ENCODE assay signal across 7 cellular contexts in the genomic region with DNA sequence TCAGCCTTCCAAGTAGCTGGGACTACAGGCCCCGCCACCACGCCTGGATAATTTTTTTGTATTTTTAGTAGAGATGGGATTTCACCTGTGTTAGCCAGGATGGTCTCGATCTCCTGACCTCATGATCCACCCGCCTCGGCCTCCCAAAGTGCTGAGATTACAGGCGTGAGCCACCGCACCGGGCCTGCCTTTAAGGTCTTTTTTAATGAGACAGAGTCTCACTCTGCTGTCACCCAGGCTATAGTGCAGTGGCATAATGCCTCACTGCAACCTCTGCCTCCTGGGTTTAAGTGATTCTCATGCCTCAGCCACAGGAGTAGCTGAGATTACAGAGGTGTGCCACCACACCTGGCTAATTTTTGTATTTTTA. TPM values are rescaled to one million over a fixed set of nuclear protein-coding genes. Genes with fewer than 3 reads are reported as not detected.
DNase-seq lines count a peak whose midpoint lies in the region; ATAC-seq, FAIRE-seq and TF ChIP-seq lines count a peak whose summit lies in the region.
"Not testable (repeated sequence)": the region's sequence is repeated elsewhere in the genome, so short reads cannot be mapped to it uniquely, and the experiment has no call there.

No MANE protein-coding gene starts in this region.

- not testable (repeated sequence) for H3K9me3 Mint-ChIP-seq in Calu3 (ENCODE audit: low read depth, unreplicated experiment); activated CD4-positive, alpha-beta T cell treated with anti-CD3 and anti-CD28 coated beads, Interleukin-2, amount 10 ng/mL, durations not matched to agents 24 days and 14 days; astrocyte (ENCODE audit: unreplicated experiment); immature natural killer cell; natural killer cell; stimulated activated effector memory CD8-positive, alpha-beta T cell treated with anti-CD3 and anti-CD28 coated beads, Interleukin-12 subunit alpha, Interleukin-12 subunit beta, amount 100 ng/mL, for 72 hours

- H3K36me3 ChIP-seq in Karpas-422 (ENCODE audit: insufficient read depth, low read length) (peaks cover 30% of the 10 kb centered on the region), astrocyte (ENCODE audit: insufficient read depth, low read length) (peaks cover 15% of the 10 kb centered on the region)

- ATAC-seq in natural killer cell; stimulated activated effector memory CD8-positive, alpha-beta T cell treated with anti-CD3 and anti-CD28 coated beads, Interleukin-12 subunit alpha, Interleukin-12 subunit beta, amount 100 ng/mL, for 72 hours: not testable (repeated sequence)

- intact Hi-C loops in Calu3 (cut with micrococcal nuclease; ENCODE audit: unreplicated experiment); activated CD4-positive, alpha-beta T cell treated with anti-CD3 and anti-CD28 coated beads, Interleukin-2, amount 10 ng/mL, durations not matched to agents 24 days and 14 days (cut with micrococcal nuclease): not testable (repeated sequence)
- intact Hi-C loops in natural killer cell (cut with micrococcal nuclease), result loop anchor here (10.0 kb wide), 2 partner anchors 66 to 126 kb away; no protein-coding TSS in a partner anchor

- FAIRE-seq in astrocyte (lab: Jason Lieb, UNC), result not testable (repeated sequence)

- H3K9me3 ChIP-seq in Karpas-422 (ENCODE audit: low read length); astrocyte (ENCODE audit: insufficient read depth, low read depth, low read length): not testable (repeated sequence)

- H3K36me3 Mint-ChIP-seq in Calu3 (ENCODE audit: insufficient read depth, unreplicated experiment) (peaks cover 19% of the 10 kb centered on the region), astrocyte (ENCODE audit: low read depth, unreplicated experiment) (peaks cover 12% of the 10 kb centered on the region), immature natural killer cell (peaks cover 0 to 15% (median 3%) of the 10 kb centered on the region in 3 donors)
- H3K36me3 Mint-ChIP-seq in activated CD4-positive, alpha-beta T cell treated with anti-CD3 and anti-CD28 coated beads, Interleukin-2, amount 10 ng/mL, durations not matched to agents 24 days and 14 days (ENCODE audit: low read depth), result peaks cover 45% of the 10 kb centered on the region
- H3K36me3 Mint-ChIP-seq in natural killer cell, result not testable (repeated sequence)
- H3K36me3 Mint-ChIP-seq in stimulated activated effector memory CD8-positive, alpha-beta T cell treated with anti-CD3 and anti-CD28 coated beads, Interleukin-12 subunit alpha, Interleukin-12 subunit beta, amount 100 ng/mL, for 72 hours, result peaks cover 100% of the 10 kb centered on the region

- not testable (repeated sequence) for H2AFZ ChIP-seq in Karpas-422 (ENCODE audit: low read length); astrocyte (ENCODE audit: low read depth, low read length)

- not testable (repeated sequence) for TF ChIP-seq CTCF in Calu3 (IDR thresholded peaks at IDR 0.05; ENCODE audit: unreplicated experiment); astrocyte (IDR thresholded peaks at IDR 0.05; ENCODE audit: insufficient read depth, low read depth, low read length); natural killer cell (IDR thresholded peaks at IDR 0.05)

- DNase-seq in Calu3; Karpas-422; activated CD4-positive, alpha-beta T cell treated with anti-CD3 and anti-CD28 coated beads, Interleukin-2, amount 10 ng/mL, durations not matched to agents 24 days and 14 days; astrocyte (ENCODE audit: low read depth); immature natural killer cell; natural killer cell; stimulated activated effector memory CD8-positive, alpha-beta T cell treated with anti-CD3 and anti-CD28 coated beads, Interleukin-12 subunit alpha, Interleukin-12 subunit beta, amount 100 ng/mL, for 72 hours (ENCODE audit: low spot score in 2 of 2): not testable (repeated sequence)

- not testable (repeated sequence) for H3K27me3 ChIP-seq in Karpas-422 (ENCODE audit: low read length); astrocyte (ENCODE audit: insufficient read depth, low read length)

- BruUV-seq in Calu3 (replicated peaks; lab: Mats Ljungman, UMichigan), result not testable (repeated sequence)

- not testable (repeated sequence) for H3K27me3 Mint-ChIP-seq in Calu3 (ENCODE audit: unreplicated experiment); activated CD4-positive, alpha-beta T cell treated with anti-CD3 and anti-CD28 coated beads, Interleukin-2, amount 10 ng/mL, durations not matched to agents 24 days and 14 days; astrocyte (ENCODE audit: low read depth, unreplicated experiment); immature natural killer cell (ENCODE audit: low read depth in 3 of 3); natural killer cell (ENCODE audit: low read depth in 2 of 2)

- H3K27ac Mint-ChIP-seq in Calu3 (ENCODE audit: unreplicated experiment), result peak overlapping the region; percentile 54
- H3K27ac Mint-ChIP-seq in activated CD4-positive, alpha-beta T cell treated with anti-CD3 and anti-CD28 coated beads, Interleukin-2, amount 10 ng/mL, durations not matched to agents 24 days and 14 days, result peak overlapping the region; percentile 25
- H3K27ac Mint-ChIP-seq in astrocyte (ENCODE audit: unreplicated experiment), result not testable (repeated sequence)
- H3K27ac Mint-ChIP-seq in immature natural killer cell, result peak overlapping the region in 4 of 6 donors; percentile 17 to 76 (median 58)
- peak overlapping the region; percentile 21 to 72 for H3K27ac Mint-ChIP-seq in natural killer cell
- peak overlapping the region; percentile 83 for H3K27ac Mint-ChIP-seq in stimulated activated effector memory CD8-positive, alpha-beta T cell treated with anti-CD3 and anti-CD28 coated beads, Interleukin-12 subunit alpha, Interleukin-12 subunit beta, amount 100 ng/mL, for 72 hours

- H3K4me1 Mint-ChIP-seq in Calu3 (ENCODE audit: low read depth, unreplicated experiment), result peaks cover 16% of the 10 kb centered on the region
- peaks cover 36% of the 10 kb centered on the region for H3K4me1 Mint-ChIP-seq in activated CD4-positive, alpha-beta T cell treated with anti-CD3 and anti-CD28 coated beads, Interleukin-2, amount 10 ng/mL, durations not matched to agents 24 days and 14 days
- peaks cover 21% of the 10 kb centered on the region for H3K4me1 Mint-ChIP-seq in astrocyte (ENCODE audit: low read depth, unreplicated experiment)
- H3K4me1 Mint-ChIP-seq in immature natural killer cell, result peaks cover 44 to 52% of the 10 kb centered on the region in 2 donors
- H3K4me1 Mint-ChIP-seq in natural killer cell, result peaks cover 42 to 47% of the 10 kb centered on the region in 2 donors
- peaks cover 40% of the 10 kb centered on the region for H3K4me1 Mint-ChIP-seq in stimulated activated effector memory CD8-positive, alpha-beta T cell treated with anti-CD3 and anti-CD28 coated beads, Interleukin-12 subunit alpha, Interleukin-12 subunit beta, amount 100 ng/mL, for 72 hours

- not testable (repeated sequence) for H3K4me3 ChIP-seq in Karpas-422 (ENCODE audit: low read length); astrocyte (ENCODE audit: insufficient read depth, low read depth, low read length)

- H3K4me2 ChIP-seq in Karpas-422 (ENCODE audit: low read depth, low read length, poor library complexity, severe bottlenecking) (peak overlapping the region; percentile 16), astrocyte (ENCODE audit: low read length) (peak overlapping the region; percentile 58)

- H3K79me2 ChIP-seq in Karpas-422 (ENCODE audit: low read length), result peaks cover 95% of the 10 kb centered on the region
- peaks cover 98% of the 10 kb centered on the region for H3K79me2 ChIP-seq in astrocyte (ENCODE audit: insufficient read depth, low read length)

- H4K20me1 ChIP-seq in Karpas-422 (ENCODE audit: insufficient read depth, low read depth, low read length), result peaks cover 26% of the 10 kb centered on the region
- H4K20me1 ChIP-seq in astrocyte (ENCODE audit: insufficient read depth, low read length), result peaks cover 62% of the 10 kb centered on the region

- CTCF ChIA-PET in Calu3 (lab: Charles Lee), result not testable (repeated sequence)

- not testable (repeated sequence) for H3K9ac ChIP-seq in Karpas-422 (ENCODE audit: low read length)
- peak overlapping the region; percentile 35 for H3K9ac ChIP-seq in astrocyte (ENCODE audit: low read length)

- not testable (repeated sequence) for H3K9me2 ChIP-seq in Karpas-422 (replicated peaks; ENCODE audit: insufficient read depth, low read length)

- H3K27ac ChIP-seq in Karpas-422 (ENCODE audit: low read length), result 0 out of 2 replicates have a peak overlapping the region, but pooled peaks have one; percentile 29
- peak overlapping the region; percentile 37 for H3K27ac ChIP-seq in astrocyte (ENCODE audit: low read depth, low read length)

- H3K4me1 ChIP-seq in Karpas-422 (ENCODE audit: low read length) (peaks cover 34% of the 10 kb centered on the region), astrocyte (ENCODE audit: insufficient read depth, low read length) (peaks cover 22% of the 10 kb centered on the region)

- H3K4me3 Mint-ChIP-seq in Calu3 (ENCODE audit: low read depth, unreplicated experiment) (peak overlapping the region; percentile 48), immature natural killer cell (peak overlapping the region in 1 of 5 donors; percentile 47)
- not testable (repeated sequence) for H3K4me3 Mint-ChIP-seq in activated CD4-positive, alpha-beta T cell treated with anti-CD3 and anti-CD28 coated beads, Interleukin-2, amount 10 ng/mL, durations not matched to agents 24 days and 14 days; astrocyte (ENCODE audit: unreplicated experiment); natural killer cell
- peak overlapping the region; percentile 44 for H3K4me3 Mint-ChIP-seq in stimulated activated effector memory CD8-positive, alpha-beta T cell treated with anti-CD3 and anti-CD28 coated beads, Interleukin-12 subunit alpha, Interleukin-12 subunit beta, amount 100 ng/mL, for 72 hours

RNA-seq across cellular contexts. Expression of a gene that starts 6.5 kb away (rescaled TPM):
- total RNA-seq in Calu3 (2022) (42.6 and 49.1 TPM in 2 replicates), astrocyte (49.5 and 55.9 TPM in 2 replicates), natural killer cell (10 to 100 TPM; 80.1 to 99.9 (median 99.8) TPM)
- 66.2 and 96.6 TPM in 2 replicates for total RNA-seq in Karpas-422 (2014; rRNA removed; shearing (Covaris generic); ENCODE audit: low replicate concordance)
- 126 and 128 TPM in 2 replicates for total RNA-seq in activated CD4-positive, alpha-beta T cell treated with anti-CD3 and anti-CD28 coated beads, Interleukin-2, amount 10 ng/mL, durations not matched to agents 24 days and 14 days
- polyA plus RNA-seq in immature natural killer cell, result 10 to 100 TPM; 21.6 to 43.2 (median 23.7) TPM
